Comparison of ENCODE assay signal across 16 cellular contexts in the genomic region with DNA sequence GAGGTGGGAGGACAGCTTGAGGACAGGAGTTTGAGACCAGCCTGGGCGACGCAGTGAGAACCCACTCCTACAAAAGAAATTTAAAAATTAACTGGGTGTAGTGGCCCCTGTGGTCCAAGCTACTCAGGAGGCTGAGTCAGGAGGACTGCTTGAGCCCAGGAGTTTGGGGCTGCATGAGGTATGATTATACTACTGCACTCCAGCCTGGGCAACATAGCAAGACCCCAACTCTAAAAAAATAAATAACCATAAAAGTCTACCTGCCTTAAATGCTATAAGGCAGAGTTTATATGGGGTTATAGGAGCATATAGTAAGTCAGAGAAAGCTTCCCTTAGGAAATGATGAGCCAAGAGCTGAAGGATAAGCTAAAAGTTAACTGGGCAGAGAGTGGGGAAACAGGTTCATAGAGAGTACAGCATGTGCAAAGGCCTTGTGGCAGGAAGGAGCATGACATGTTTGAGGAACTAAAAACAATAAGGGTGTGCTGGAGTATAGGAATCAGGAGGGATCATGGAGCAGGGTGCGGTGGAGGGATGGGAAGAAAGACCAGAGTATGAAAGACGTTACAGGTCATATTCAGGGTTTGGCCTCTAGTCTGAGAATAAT.
"Had no signal": no experiment of that assay in that cellular context is flagged by ENCODE, and none has a peak within 500 bp of the region (broad histone marks: within the 10 kb centered on the region; RNA-seq: fewer than 3 reads in every experiment).

No MANE protein-coding gene starts in this region.

- H3K9me3 ChIP-seq: lower lobe of right lung, stomach, thoracic aorta, vagina had no signal

- H3K4me3 ChIP-seq: lower lobe of right lung, stomach, thoracic aorta, vagina had no signal

- H3K27ac ChIP-seq: epithelial cell of prostate, lower lobe of right lung, stomach, thoracic aorta, vagina had no signal

- ATAC-seq: left cardiac atrium, lower lobe of right lung had no signal

- DNase-seq: activated B cell treated with CpG ODN at 0.5 μM for 24 hours; activated CD4-positive, alpha-beta T cell treated with anti-CD3 and anti-CD28 coated beads, Interleukin-2, amount 10 ng/mL, durations not matched to agents 7 days and 5 days; activated naive CD4-positive, alpha-beta T cell treated with anti-CD3 and anti-CD28 coated beads, Interleukin-2, amount 10 ng/mL, durations not matched to agents 7 days and 5 days; caudate nucleus; effector memory CD4-positive, alpha-beta T cell; glutamatergic neuron; immature natural killer cell; left cardiac atrium; lower lobe of right lung; naive B cell; retina; small intestine; stomach had no signal

- H3K36me3 ChIP-seq: lower lobe of right lung, stomach, thoracic aorta, vagina had no signal

- H3K4me1 ChIP-seq: lower lobe of right lung, stomach, vagina had no signal

- H3K27me3 ChIP-seq: stomach, vagina had no signal
